Comparison of ENCODE assay signal across 9 cellular contexts in genomic region chr19:50500060-50500752, GRCh38. TPM values are rescaled to one million over a fixed set of nuclear protein-coding genes. Genes with fewer than 3 reads are reported as not detected.
DNase-seq lines count a peak whose midpoint lies in the region; ATAC-seq and TF ChIP-seq lines count a peak whose summit lies in the region.
"Had no signal": no experiment of that assay in that cellular context is flagged by ENCODE, and none has a peak within 500 bp of the region (broad histone marks: within the 10 kb centered on the region; RNA-seq: fewer than 3 reads in every experiment).

No MANE protein-coding gene starts in this region.

- H3K27ac Mint-ChIP-seq in Caco-2 (ENCODE audit: unreplicated experiment) (no peak overlapping the region), endodermal cell (no peak overlapping the region)
- no peak overlapping the region for H3K27ac Mint-ChIP-seq in natural killer cell treated with Interleukin-12 subunit alpha and Interleukin-12 subunit beta and Interleukin-15 and Interleukin-18, amount 100 ng/mL, for 72 hours

- POLR2A ChIA-PET in Caco-2 (lab: Charles Lee), result no interaction called here

- no peaks in the 10 kb centered on the region for H3K27me3 Mint-ChIP-seq in Caco-2 (ENCODE audit: insufficient read depth, unreplicated experiment)
- H3K27me3 Mint-ChIP-seq in endodermal cell (ENCODE audit: insufficient read depth), result peaks cover 16% of the 10 kb centered on the region
- H3K27me3 Mint-ChIP-seq in natural killer cell treated with Interleukin-12 subunit alpha and Interleukin-12 subunit beta and Interleukin-15 and Interleukin-18, amount 100 ng/mL, for 72 hours, result no peaks in the 10 kb centered on the region

- TF ChIP-seq CTCF in Caco-2 (IDR thresholded peaks at IDR 0.05; ENCODE audit: insufficient read depth in 1 of 2, low read depth in 1 of 2, low read length in 1 of 2, severe bottlenecking in 1 of 2, unreplicated experiment in 1 of 2) (peak; percentile 49 to 72), endodermal cell (conservative IDR thresholded peaks at IDR 0.05) (peak; percentile 63)

- DNase-seq in Caco-2 (peak; percentile 62 to 75), endodermal cell (peak; percentile 77), NCI-H2171 treated with DMSO at 0.1 percent for 48 hours (lab: John Stamatoyannopoulos, UW) (no peak)
- DNase-seq in natural killer cell treated with Interleukin-12 subunit alpha and Interleukin-12 subunit beta and Interleukin-15 and Interleukin-18, amount 100 ng/mL, for 72 hours (ENCODE audit: low spot score), result no peak
- DNase-seq: activated CD4-positive, alpha-beta T cell treated with anti-CD3 and anti-CD28 coated beads, Interleukin-2, amount 50 U/mL, for 48 hours had no signal

- H3K36me3 Mint-ChIP-seq in Caco-2 (ENCODE audit: insufficient read depth, unreplicated experiment), result no peaks in the 10 kb centered on the region
- H3K36me3 Mint-ChIP-seq in endodermal cell (ENCODE audit: low read depth), result no peaks in the 10 kb centered on the region
- no peaks in the 10 kb centered on the region for H3K36me3 Mint-ChIP-seq in natural killer cell treated with Interleukin-12 subunit alpha and Interleukin-12 subunit beta and Interleukin-15 and Interleukin-18, amount 100 ng/mL, for 72 hours

- H3K36me3 ChIP-seq in Caco-2 (ENCODE audit: control insufficient read depth, insufficient read depth, low read length) (no peaks in the 10 kb centered on the region), HUES64 (ENCODE audit: insufficient read depth, low read length) (no peaks in the 10 kb centered on the region), endodermal cell (ENCODE audit: control insufficient read depth, insufficient read depth, low read length) (no peaks in the 10 kb centered on the region)

- intact Hi-C loops in Caco-2 (cut with micrococcal nuclease; ENCODE audit: unreplicated experiment), result no loop called here

- CTCF ChIA-PET in Caco-2 (lab: Charles Lee), result interaction anchor here (0.9 to 1.0 kb wide), 3 partner anchors 11 to 56 kb away, joined by 4 to 9 read pairs (median 4); partner anchors contain the start of gene JOSD2

- no peaks in the 10 kb centered on the region for H3K9me3 Mint-ChIP-seq in Caco-2 (ENCODE audit: unreplicated experiment)
- H3K9me3 Mint-ChIP-seq in endodermal cell, result no peaks in the 10 kb centered on the region
- H3K9me3 Mint-ChIP-seq in natural killer cell treated with Interleukin-12 subunit alpha and Interleukin-12 subunit beta and Interleukin-15 and Interleukin-18, amount 100 ng/mL, for 72 hours, result no peaks in the 10 kb centered on the region

- WGBS in HUES64, result 39% methylated on average over 26 of the region's 27 CpGs
- 18 to 44% methylated on average over 17 to 25 of the region's 27 CpGs for WGBS in endodermal cell (ENCODE audit: insufficient coverage in 1 of 2, insufficient read length in 1 of 2), 2 experiments

- H3K9me3 ChIP-seq in Caco-2 (no peaks in the 10 kb centered on the region), HUES64 (ENCODE audit: insufficient read depth, low read depth, low read length) (no peaks in the 10 kb centered on the region), endodermal cell (ENCODE audit: control insufficient read depth, low read length) (peaks cover 28% of the 10 kb centered on the region)

- H3K9ac ChIP-seq in HUES64 (ENCODE audit: low read depth, low read length), result no peak overlapping the region
- no peak overlapping the region for H3K9ac ChIP-seq in endodermal cell (ENCODE audit: extremely low read depth, low read length, poor library complexity, severe bottlenecking)

- peaks cover 13% of the 10 kb centered on the region for H3K4me1 Mint-ChIP-seq in Caco-2 (ENCODE audit: low read depth, unreplicated experiment)
- H3K4me1 Mint-ChIP-seq in endodermal cell, result no peaks in the 10 kb centered on the region
- no peaks in the 10 kb centered on the region for H3K4me1 Mint-ChIP-seq in natural killer cell treated with Interleukin-12 subunit alpha and Interleukin-12 subunit beta and Interleukin-15 and Interleukin-18, amount 100 ng/mL, for 72 hours (ENCODE audit: low read depth in 2 of 2)

- no peak overlapping the region for H3K4me3 Mint-ChIP-seq in Caco-2 (ENCODE audit: unreplicated experiment)
- H3K4me3 Mint-ChIP-seq in endodermal cell, result no peak overlapping the region
- no peak overlapping the region for H3K4me3 Mint-ChIP-seq in natural killer cell treated with Interleukin-12 subunit alpha and Interleukin-12 subunit beta and Interleukin-15 and Interleukin-18, amount 100 ng/mL, for 72 hours

- H3K4me1 ChIP-seq in Caco-2 (peaks cover 19% of the 10 kb centered on the region), HUES64 (ENCODE audit: insufficient read depth, low read length) (no peaks in the 10 kb centered on the region), endodermal cell (ENCODE audit: control insufficient read depth, insufficient read depth, low read length) (no peaks in the 10 kb centered on the region)

- ATAC-seq in natural killer cell treated with Interleukin-12 subunit alpha and Interleukin-12 subunit beta and Interleukin-15 and Interleukin-18, amount 100 ng/mL, for 72 hours, result peak; percentile 19 to 63
- ATAC-seq in GM19328 (IDR thresholded peaks at IDR 0.05; ENCODE audit: unreplicated experiment) (no peak), GM21825 (IDR thresholded peaks at IDR 0.05; ENCODE audit: unreplicated experiment) (no peak), HG02970 (IDR thresholded peaks at IDR 0.05; ENCODE audit: low FRiP score, unreplicated experiment) (no peak)

- H3K27me3 ChIP-seq in Caco-2 (replicated peaks; ENCODE audit: control insufficient read depth, insufficient read depth, low read length) (no peaks in the 10 kb centered on the region), HUES64 (ENCODE audit: insufficient read depth, low read length) (peaks cover 38% of the 10 kb centered on the region), endodermal cell (ENCODE audit: control insufficient read depth, insufficient read depth, low read length, poor library complexity, severe bottlenecking) (peaks cover 29% of the 10 kb centered on the region)

- no TSS peak for BruUV-seq in Caco-2 (replicated peaks; lab: Mats Ljungman, UMichigan)

- H3K27ac ChIP-seq in HUES64 (ENCODE audit: low read depth, low read length), result no peak overlapping the region
- no peak overlapping the region for H3K27ac ChIP-seq in endodermal cell (ENCODE audit: low read depth, low read length)

- H3K4me3 ChIP-seq in Caco-2 (ENCODE audit: low read depth, low read length) (no peak overlapping the region), HUES64 (ENCODE audit: low read length) (peak overlapping the region; percentile 35), endodermal cell (ENCODE audit: low read length) (no peak overlapping the region)

RNA-seq across cellular contexts. Expression of gene JOSD2, which starts 10.8 kb away (rescaled TPM):
- total RNA-seq in Caco-2 (2022), result 27.7 and 27.9 TPM in 2 replicates
- 4.0 TPM for polyA plus RNA-seq in HUES64 (2013, experiment 1 of 2)
- 3.7 TPM for polyA plus RNA-seq in HUES64 (2013, experiment 2 of 2)
- 10 to 100 TPM; 12.1 to 13.7 TPM for total RNA-seq in endodermal cell
- polyA plus RNA-seq in endodermal cell (2013, experiment 1 of 2), result 5.6 TPM
- polyA plus RNA-seq in endodermal cell (2013, experiment 2 of 2), result 4.8 TPM
- 10 to 100 TPM; 39.8 to 46.0 TPM for total RNA-seq in natural killer cell treated with Interleukin-12 subunit alpha and Interleukin-12 subunit beta and Interleukin-15 and Interleukin-18, amount 100 ng/mL, for 72 hours

RNA-seq across cellular contexts. Expression of gene ASPDH, which starts 13.5 kb away (rescaled TPM):
- not detected in 2 replicates for total RNA-seq in Caco-2 (2022)
- polyA plus RNA-seq in HUES64 (2013, experiment 1 of 2), result not detected
- not detected for polyA plus RNA-seq in HUES64 (2013, experiment 2 of 2)
- not detected for total RNA-seq in endodermal cell
- not detected for polyA plus RNA-seq in endodermal cell (2013, experiment 1 of 2)
- polyA plus RNA-seq in endodermal cell (2013, experiment 2 of 2), result not detected
- not detected for total RNA-seq in natural killer cell treated with Interleukin-12 subunit alpha and Interleukin-12 subunit beta and Interleukin-15 and Interleukin-18, amount 100 ng/mL, for 72 hours

RNA-seq across cellular contexts. Expression of gene GARIN5A, which starts 23.6 kb away (rescaled TPM):
- total RNA-seq in Caco-2 (2022) (1.4 and 1.5 TPM in 2 replicates), endodermal cell (1 to 10 TPM; 8.3 to 9.5 TPM)
- 2.8 TPM for polyA plus RNA-seq in HUES64 (2013, experiment 1 of 2)
- 2.5 TPM for polyA plus RNA-seq in HUES64 (2013, experiment 2 of 2)
- 1.7 TPM for polyA plus RNA-seq in endodermal cell (2013, experiment 1 of 2)
- polyA plus RNA-seq in endodermal cell (2013, experiment 2 of 2), result 2.4 TPM
- total RNA-seq in natural killer cell treated with Interleukin-12 subunit alpha and Interleukin-12 subunit beta and Interleukin-15 and Interleukin-18, amount 100 ng/mL, for 72 hours, result 1 to 10 TPM in 1 of 2 donors, not detected in 1; 1.1 TPM

RNA-seq across cellular contexts. Expression of gene EMC10, which starts 23.9 kb away (rescaled TPM):
- total RNA-seq in Caco-2 (2022), result 42.9 and 46.3 TPM in 2 replicates
- polyA plus RNA-seq in HUES64 (2013, experiment 1 of 2), result 71.8 TPM
- 73.5 TPM for polyA plus RNA-seq in HUES64 (2013, experiment 2 of 2)
- total RNA-seq in endodermal cell, result 100 to 1,000 TPM; 119 to 123 TPM
- 88.6 TPM for polyA plus RNA-seq in endodermal cell (2013, experiment 1 of 2)
- 88.0 TPM for polyA plus RNA-seq in endodermal cell (2013, experiment 2 of 2)
- 100 to 1,000 TPM in 1 of 2 donors, 10 to 100 TPM in 1; 84.1 to 106 TPM for total RNA-seq in natural killer cell treated with Interleukin-12 subunit alpha and Interleukin-12 subunit beta and Interleukin-15 and Interleukin-18, amount 100 ng/mL, for 72 hours

Comparison
In these comparisons a context has a peak if more than half of its experiments do, and no peak if none do; other contexts are left out.
1. DNase-seq: peak in Caco-2 (2 of 2) and endodermal cell (single experiment); none in natural killer cell treated with Interleukin-12 subunit alpha and Interleukin-12 subunit beta and Interleukin-15 and Interleukin-18, amount 100 ng/mL, for 72 hours (single experiment) and NCI-H2171 treated with DMSO at 0.1 percent for 48 hours (single experiment).
2. ATAC-seq: peak in natural killer cell treated with Interleukin-12 subunit alpha and Interleukin-12 subunit beta and Interleukin-15 and Interleukin-18, amount 100 ng/mL, for 72 hours (2 of 2); none in GM19328 (single experiment), GM21825 (single experiment) and HG02970 (single experiment).